ENCODE assay signal across 33 cellular contexts in the genomic region with DNA sequence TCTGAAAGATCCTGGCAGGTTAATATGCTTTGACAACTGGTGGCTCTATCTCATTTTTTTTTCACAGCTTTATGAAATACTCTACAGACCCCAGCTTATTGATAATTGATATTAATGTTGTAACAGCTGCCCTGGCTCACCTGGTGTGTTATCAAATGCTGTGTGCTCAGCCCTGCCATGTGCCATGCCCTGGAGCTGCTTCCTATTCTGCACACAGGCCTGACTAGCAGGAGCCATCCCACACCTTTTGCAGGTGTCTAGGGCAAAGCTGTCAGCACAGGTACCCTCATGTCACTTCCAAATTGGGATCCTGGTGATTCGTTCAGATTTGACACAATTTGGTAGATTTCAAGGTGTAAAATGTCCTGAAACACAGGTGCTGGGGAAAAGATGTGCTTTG.
"Had no signal": no experiment of that assay in that cellular context is flagged by ENCODE, and none has a peak within 500 bp of the region (broad histone marks: within the 10 kb centered on the region; RNA-seq: fewer than 3 reads in every experiment).

No MANE protein-coding gene starts in this region.

- H3K9me3 ChIP-seq: adrenal gland had no signal

- ATAC-seq: activated CD8-positive, alpha-beta T cell treated with anti-CD3 and anti-CD28 coated beads for 36 hours; activated naive CD4-positive, alpha-beta T cell treated with anti-CD3 and anti-CD28 coated beads, Interleukin-2, amount 50 U/mL, for 72 hours; activated T-cell treated with anti-CD3 and anti-CD28 coated beads, Interleukin-2, amount 50 U/mL, for 4 hours; activated T-cell treated with anti-CD3 and anti-CD28 coated beads, Interleukin-2, amount 50 U/mL, for 72 hours; activated T-helper 17 cell treated with anti-CD3 and anti-CD28 coated beads, Interleukin-2, amount 50 U/mL, for 72 hours had no signal

- DNase-seq: activated B cell treated with CpG ODN at 0.5 μM for 24 hours; activated CD4-positive, alpha-beta memory T cell treated with anti-CD3 and anti-CD28 coated beads for 36 hours; activated CD4-positive, alpha-beta T cell treated with anti-CD3 and anti-CD28 coated beads for 4 hours; activated CD4-positive, alpha-beta T cell treated with anti-CD3 and anti-CD28 coated beads, Interleukin-2, amount 10 ng/mL, durations not matched to agents 24 days and 14 days; activated CD4-positive, alpha-beta T cell treated with anti-CD3 and anti-CD28 coated beads, Interleukin-2, amount 50 U/mL, for 1 hour; activated CD4-positive, alpha-beta T cell treated with anti-CD3 and anti-CD28 coated beads, Interleukin-2, amount 50 U/mL, for 4 hours; activated CD4-positive, CD25-positive, alpha-beta regulatory T cell treated with anti-CD3 and anti-CD28 coated beads, Interleukin-2, amount 50 U/mL, for 72 hours; activated CD8-positive, alpha-beta memory T cell treated with anti-CD3 and anti-CD28 coated beads, Interleukin-2, amount 50 U/mL, for 4 hours; activated CD8-positive, alpha-beta T cell treated with anti-CD3 and anti-CD28 coated beads for 36 hours; activated effector memory CD4-positive, alpha-beta T cell treated with anti-CD3 and anti-CD28 coated beads, Interleukin-2, amount 50 U/mL, for 16 hours; activated gamma-delta T cell treated with Interleukin-2 at 50 U/mL for 16 hours; activated naive CD4-positive, alpha-beta T cell; activated naive CD4-positive, alpha-beta T cell treated with anti-CD3 and anti-CD28 coated beads for 36 hours; activated naive CD4-positive, alpha-beta T cell treated with anti-CD3 and anti-CD28 coated beads, Interleukin-2, amount 50 U/mL, for 16 hours; activated naive CD8-positive, alpha-beta T cell treated with anti-CD3 and anti-CD28 coated beads for 36 hours; activated T-cell treated with anti-CD3 and anti-CD28 coated beads for 4 hours; activated T-cell treated with anti-CD3 and anti-CD28 coated beads, Interleukin-2, amount 50 U/mL, for 1 hour; activated T-cell treated with anti-CD3 and anti-CD28 coated beads, Interleukin-2, amount 50 U/mL, for 4 hours; activated T-cell treated with anti-CD3 and anti-CD28 coated beads, Interleukin-2, amount 50 U/mL, for 72 hours; adrenal gland; amniotic stem cell; aorta; central memory CD4-positive, alpha-beta T cell; T-helper 1 cell; T-helper 2 cell; T-helper 9 cell had no signal

- H3K36me3 ChIP-seq: adrenal gland, cardiac muscle cell had no signal

- H3K4me1 ChIP-seq: adrenal gland had no signal

- FAIRE-seq: astrocyte, bronchial epithelial cell, TTC549 had no signal

- H3K27ac ChIP-seq: adrenal gland, cardiac muscle cell, VCaP had no signal

- H3K4me3 ChIP-seq: adrenal gland, cardiac muscle cell had no signal

- H3K27me3 ChIP-seq: adrenal gland, cardiac muscle cell had no signal
